Comparison of ENCODE assay signal across 8 cellular contexts in the genomic region with DNA sequence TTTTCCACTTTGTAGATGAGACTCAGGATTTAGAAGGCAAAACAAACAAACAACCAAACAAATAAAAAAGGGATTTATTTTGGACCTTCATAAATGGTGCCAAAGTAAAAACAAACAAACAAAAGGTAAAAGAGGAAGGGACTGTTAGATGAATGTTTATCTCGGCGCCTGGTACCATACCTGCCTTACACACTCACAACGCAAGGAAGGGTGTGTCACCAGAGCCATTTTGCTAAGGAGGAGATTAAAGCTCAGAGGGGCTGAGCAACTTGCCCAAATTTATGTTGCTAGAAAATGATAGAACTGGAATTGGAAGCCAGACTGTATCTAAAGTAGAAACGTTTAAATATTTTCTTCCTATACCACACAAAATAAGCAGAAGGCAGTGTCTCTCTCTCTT. TPM values are rescaled to one million over a fixed set of nuclear protein-coding genes. Genes with fewer than 3 reads are reported as not detected.
DNase-seq lines count a peak whose midpoint lies in the region; ATAC-seq and TF ChIP-seq lines count a peak whose summit lies in the region.

No MANE protein-coding gene starts in this region.

- no peaks in the 10 kb centered on the region for H3K27me3 ChIP-seq in CD4-positive, alpha-beta T cell (ENCODE audit: control insufficient read depth, insufficient read depth, low read length)
- no peaks in the 10 kb centered on the region for H3K27me3 ChIP-seq in IMR-90 (ENCODE audit: control insufficient read depth, insufficient read depth, low read length)

- peak overlapping the region; percentile 72 for H2BK5ac ChIP-seq in IMR-90 (ENCODE audit: low read depth, low read length, poor library complexity, severe bottlenecking)

- no peaks in the 10 kb centered on the region for H3K9me3 ChIP-seq in CD4-positive, alpha-beta T cell (ENCODE audit: control insufficient read depth, low read length)
- H3K9me3 ChIP-seq in IMR-90 (ENCODE audit: control insufficient read depth, insufficient read depth, low read length): no peaks in the 10 kb centered on the region

- BruUV-seq in IMR-90 (replicated peaks; lab: Mats Ljungman, UMichigan) (no TSS peak), MCF 10A (replicated peaks; lab: Mats Ljungman, UMichigan) (no TSS peak)

- no peak overlapping the region for H3K14ac ChIP-seq in IMR-90 (replicated peaks; ENCODE audit: low read depth, low read length)

- no peak overlapping the region for H3K9ac ChIP-seq in IMR-90 (ENCODE audit: low read depth, low read length)

- no peaks in the 10 kb centered on the region for H3K36me3 ChIP-seq in IMR-90 (ENCODE audit: control insufficient read depth, insufficient read depth, low read length)

- H4K91ac ChIP-seq in IMR-90 (ENCODE audit: insufficient read depth, low read depth, low read length): 0 out of 2 replicates have a peak overlapping the region, but pooled peaks have one; percentile 14

- no peak overlapping the region for H2AK5ac ChIP-seq in IMR-90 (ENCODE audit: low read depth, low read length)

- peak overlapping the region; percentile 75 for H2BK120ac ChIP-seq in IMR-90 (ENCODE audit: low read depth, low read length)

- peak overlapping the region; percentile 7 to 64; a peak in 3 of 4 replicates for H4K8ac ChIP-seq in IMR-90 (ENCODE audit: low read depth in 2 of 2, low read length in 2 of 2)

- peaks cover 18% of the 10 kb centered on the region for H3K4me1 Mint-ChIP-seq in CD4-positive, alpha-beta T cell (ENCODE audit: low read depth)
- H3K4me1 Mint-ChIP-seq in MCF 10A (ENCODE audit: insufficient read depth, unreplicated experiment): peaks cover 9% of the 10 kb centered on the region
- H3K4me1 Mint-ChIP-seq in natural killer cell treated with Interleukin-12 subunit alpha and Interleukin-12 subunit beta and Interleukin-15 and Interleukin-18, amount 100 ng/mL, for 72 hours (ENCODE audit: low read depth in 2 of 2): peaks cover 12 to 17% of the 10 kb centered on the region in 2 donors

- H4K5ac ChIP-seq in IMR-90 (ENCODE audit: low read depth, low read length): peak overlapping the region; percentile 84; the same call in 1 of the 2 replicates

- H3K4me3 Mint-ChIP-seq in CD4-positive, alpha-beta T cell: peak overlapping the region; percentile 67
- H3K4me3 Mint-ChIP-seq in MCF 10A (ENCODE audit: unreplicated experiment): peak overlapping the region; percentile 60
- peak overlapping the region; percentile 67 for H3K4me3 Mint-ChIP-seq in natural killer cell treated with Interleukin-12 subunit alpha and Interleukin-12 subunit beta and Interleukin-15 and Interleukin-18, amount 100 ng/mL, for 72 hours

- no peaks in the 10 kb centered on the region for H3K36me3 Mint-ChIP-seq in CD4-positive, alpha-beta T cell (ENCODE audit: low read depth)
- H3K36me3 Mint-ChIP-seq in MCF 10A (ENCODE audit: insufficient read depth, unreplicated experiment): peaks cover 6% of the 10 kb centered on the region
- H3K36me3 Mint-ChIP-seq in natural killer cell treated with Interleukin-12 subunit alpha and Interleukin-12 subunit beta and Interleukin-15 and Interleukin-18, amount 100 ng/mL, for 72 hours: no peaks in the 10 kb centered on the region

- no peaks in the 10 kb centered on the region for H3K79me1 ChIP-seq in IMR-90 (ENCODE audit: low read depth in 1 of 2, low read length in 2 of 2)

- no CpG with 5 or more reads among the region's 4 CpGs for WGBS in IMR-90 (ENCODE audit: extremely low coverage in 2 of 2, insufficient read length in 1 of 2), 2 experiments

- CTCF ChIA-PET in CD4-positive, alpha-beta T cell (lab: Charles Lee): interaction anchor here (0.6 kb wide), 1 partner anchor 1526 kb away, joined by 3 read pairs; no protein-coding TSS in a partner anchor
- CTCF ChIA-PET in IMR-90 (lab: Yijun Ruan, JAX): interaction anchor here (0.5 to 1.0 kb wide), 6 partner anchors 254 to 1502 kb away, joined by 3 to 7 read pairs (median 4); no protein-coding TSS in a partner anchor
- CTCF ChIA-PET in MCF 10A (lab: Yijun Ruan, JAX): interaction anchor here (0.5 to 4.9 kb wide), 26 partner anchors 11 to 1859 kb away, joined by 3 to 42 read pairs (median 4); no protein-coding TSS in a partner anchor

- no peaks in the 10 kb centered on the region for H3K9me3 Mint-ChIP-seq in CD4-positive, alpha-beta T cell
- no peaks in the 10 kb centered on the region for H3K9me3 Mint-ChIP-seq in MCF 10A (ENCODE audit: unreplicated experiment)
- no peaks in the 10 kb centered on the region for H3K9me3 Mint-ChIP-seq in natural killer cell treated with Interleukin-12 subunit alpha and Interleukin-12 subunit beta and Interleukin-15 and Interleukin-18, amount 100 ng/mL, for 72 hours

- no peak overlapping the region for H3K23ac ChIP-seq in IMR-90 (ENCODE audit: low read depth, low read length)

- no peak for TF ChIP-seq CTCF in CD4-positive, alpha-beta T cell (IDR thresholded peaks at IDR 0.05)
- TF ChIP-seq CTCF in IMR-90 (conservative IDR thresholded peaks at IDR 0.05; ENCODE audit: low read depth, low read length): no peak
- TF ChIP-seq CTCF in MCF 10A (IDR thresholded peaks at IDR 0.05; ENCODE audit: unreplicated experiment): no peak

- POLR2A ChIA-PET in CD4-positive, alpha-beta T cell (lab: Charles Lee): no interaction called here
- POLR2A ChIA-PET in IMR-90 (lab: Charles Lee; ENCODE audit: unreplicated experiment): no interaction called here
- POLR2A ChIA-PET in MCF 10A (lab: Yijun Ruan, JAX): interaction anchor here (0.6 to 1.0 kb wide), 6 partner anchors 15 to 1343 kb away, joined by 3 read pairs; no protein-coding TSS in a partner anchor

- no peak overlapping the region for H3K27ac ChIP-seq in CD4-positive, alpha-beta T cell (ENCODE audit: low read depth, low read length)
- H3K27ac ChIP-seq in IMR-90 (ENCODE audit: insufficient read depth, low read length): no peak overlapping the region

- peak overlapping the region; percentile 63; the same call in 1 of the 2 replicates for H3K18ac ChIP-seq in IMR-90 (ENCODE audit: low read depth, low read length)

- no peak overlapping the region for H2AK9ac ChIP-seq in IMR-90 (replicated peaks; ENCODE audit: low read depth, low read length, poor library complexity)

- H3K4me3 ChIP-seq in IMR-90 (ENCODE audit: insufficient read depth, low read depth, low read length): peak overlapping the region; percentile 44; the same call in 1 of the 2 replicates

- H3K4me2 ChIP-seq in IMR-90 (ENCODE audit: low read depth, low read length): peak overlapping the region; percentile 95

- dilution Hi-C loops in IMR-90 (cut with HindIII; ENCODE audit: low sequenced_read_pairs, unreplicated experiment): no loop called here

- in situ Hi-C loops in IMR-90 (cut with MboI; ENCODE audit: low sequenced_read_pairs): loop anchor here (10.0 to 25.0 kb wide), 3 partner anchors 255 to 1508 kb away; a partner anchor contains a TSS

- H4K20me1 ChIP-seq in IMR-90 (ENCODE audit: insufficient read depth, low read length): no peaks in the 10 kb centered on the region

- TF ChIP-seq POLR2A in IMR-90 (IDR thresholded peaks at IDR 0.05; ENCODE audit: low read depth, low read length): no peak

- no peak overlapping the region for H2BK15ac ChIP-seq in IMR-90 (ENCODE audit: low read depth, low read length)

- intact Hi-C loops in CD4-positive, alpha-beta T cell (cut with DNase I, micrococcal nuclease): loop anchor here (2.0 to 10.0 kb wide), 8 partner anchors 598 to 1998 kb away; a partner anchor contains a TSS
- intact Hi-C loops in IMR-90 (cut with micrococcal nuclease) (loop anchor here (2.0 to 10.0 kb wide), 11 partner anchors 235 to 1198 kb away; no protein-coding TSS in a partner anchor), MCF 10A (cut with micrococcal nuclease) (loop anchor here (2.0 to 5.0 kb wide), 5 partner anchors 44 to 1070 kb away; no protein-coding TSS in a partner anchor)

- H3K56ac ChIP-seq in IMR-90 (ENCODE audit: extremely low read depth, insufficient read depth, low read length): no peak overlapping the region

- H2AFZ ChIP-seq in IMR-90 (replicated peaks; ENCODE audit: low read length, poor library complexity): peak overlapping the region; percentile 62

- DNase-seq in CD4-positive, alpha-beta T cell: no peak
- DNase-seq in IMR-90 (no peak), MCF 10A (ENCODE audit: unreplicated experiment) (no peak)
- DNase-seq in natural killer cell treated with Interleukin-12 subunit alpha and Interleukin-12 subunit beta and Interleukin-15 and Interleukin-18, amount 100 ng/mL, for 72 hours (ENCODE audit: low spot score): no peak
- no peak for DNase-seq in stimulated activated CD4-positive, alpha-beta T cell treated with anti-CD3 and anti-CD28 coated beads, Interleukin-4, amount 100 ng/mL, for 24 hours

- peaks cover 4% of the 10 kb centered on the region for H3K27me3 Mint-ChIP-seq in CD4-positive, alpha-beta T cell
- no peaks in the 10 kb centered on the region for H3K27me3 Mint-ChIP-seq in MCF 10A (ENCODE audit: insufficient read depth, unreplicated experiment)
- H3K27me3 Mint-ChIP-seq in natural killer cell treated with Interleukin-12 subunit alpha and Interleukin-12 subunit beta and Interleukin-15 and Interleukin-18, amount 100 ng/mL, for 72 hours: peaks cover 0 to 2% of the 10 kb centered on the region in 2 donors

- H3K4me1 ChIP-seq in IMR-90 (ENCODE audit: control insufficient read depth, insufficient read depth, low read length): peaks cover 2% of the 10 kb centered on the region; the same call in 1 of the 2 replicates

- no peak overlapping the region for H3K27ac Mint-ChIP-seq in CD4-positive, alpha-beta T cell
- H3K27ac Mint-ChIP-seq in MCF 10A (ENCODE audit: low read depth, unreplicated experiment): peak overlapping the region; percentile 17
- peak overlapping the region in 1 of 2 donors; percentile 14 for H3K27ac Mint-ChIP-seq in natural killer cell treated with Interleukin-12 subunit alpha and Interleukin-12 subunit beta and Interleukin-15 and Interleukin-18, amount 100 ng/mL, for 72 hours

- TF ChIP-seq RAD21 in IMR-90 (IDR thresholded peaks at IDR 0.05; ENCODE audit: low read length): no peak

- no peak for ATAC-seq in CD4-positive, alpha-beta T cell (ENCODE audit: poor library complexity)
- ATAC-seq in IMR-90 (ENCODE audit: low read depth): no peak
- ATAC-seq in natural killer cell treated with Interleukin-12 subunit alpha and Interleukin-12 subunit beta and Interleukin-15 and Interleukin-18, amount 100 ng/mL, for 72 hours: no peak
- ATAC-seq in HG02884 (IDR thresholded peaks at IDR 0.05; ENCODE audit: unreplicated experiment): no peak
- ATAC-seq in GM18511 (IDR thresholded peaks at IDR 0.05; ENCODE audit: unreplicated experiment): no peak
- ATAC-seq in GM19463 (IDR thresholded peaks at IDR 0.05; ENCODE audit: unreplicated experiment): no peak

- 0 out of 2 replicates have a peak, but pooled peaks cover 2% of the 10 kb centered on the region for H3K9me1 ChIP-seq in IMR-90 (ENCODE audit: insufficient read depth, low read length)

- peak overlapping the region; percentile 59 for H3K4ac ChIP-seq in IMR-90 (ENCODE audit: low read depth, low read length)

- peak overlapping the region; percentile 84 for H2BK20ac ChIP-seq in IMR-90 (ENCODE audit: low read depth, low read length)

RNA-seq across cellular contexts. Expression of a gene that starts 29.5 kb away (rescaled TPM):
- total RNA-seq in CD4-positive, alpha-beta T cell: 10 to 100 TPM; 39.3 to 39.6 TPM
- total RNA-seq in IMR-90 (2012; rRNA removed): 26.9 and 34.4 TPM in 2 replicates
- 11.0 and 13.5 TPM in 2 replicates for polyA plus RNA-seq in IMR-90 (2012; rRNA removed)
- 2.2 and 2.6 TPM in 2 replicates for polyA plus RNA-seq in IMR-90 (2012; cell fraction: cytosol; rRNA removed)
- polyA plus RNA-seq in IMR-90 (2012; cell fraction: nucleus; rRNA removed; ENCODE audit: low replicate concordance): 3.8 and 36.0 TPM in 2 replicates
- 46.8 and 55.4 TPM in 2 replicates for total RNA-seq in MCF 10A (2022)
- 10 to 100 TPM; 41.4 to 43.5 TPM for total RNA-seq in natural killer cell treated with Interleukin-12 subunit alpha and Interleukin-12 subunit beta and Interleukin-15 and Interleukin-18, amount 100 ng/mL, for 72 hours
